ENCODE assay signal across 15 cellular contexts in genomic region chr1:179353546-179353945, GRCh38. TPM values are rescaled to one million over a fixed set of nuclear protein-coding genes. Genes with fewer than 3 reads are reported as not detected.
DNase-seq lines count a peak whose midpoint lies in the region; ATAC-seq, FAIRE-seq and TF ChIP-seq lines count a peak whose summit lies in the region.
"Had no signal": no experiment of that assay in that cellular context is flagged by ENCODE, and none has a peak within 500 bp of the region (broad histone marks: within the 10 kb centered on the region; RNA-seq: fewer than 3 reads in every experiment).

No MANE protein-coding gene starts in this region.

- H3K9ac ChIP-seq in astrocyte (ENCODE audit: low read length) (no peak overlapping the region), MM.1S (ENCODE audit: low read length) (no peak overlapping the region)

- TF ChIP-seq CTCF in astrocyte (IDR thresholded peaks at IDR 0.05; ENCODE audit: insufficient read depth, low read depth, low read length) (no peak), MM.1S (IDR thresholded peaks at IDR 0.05; ENCODE audit: low read length) (no peak)

- H3K27ac ChIP-seq in astrocyte (ENCODE audit: low read depth, low read length) (no peak overlapping the region), MM.1S (ENCODE audit: low read length) (no peak overlapping the region)

- H3K9me3 ChIP-seq in astrocyte (ENCODE audit: insufficient read depth, low read depth, low read length) (no peaks in the 10 kb centered on the region), MM.1S (replicated peaks; ENCODE audit: insufficient read depth, low read length) (no peaks in the 10 kb centered on the region)

- no peak overlapping the region for H3K4me3 Mint-ChIP-seq in astrocyte (ENCODE audit: unreplicated experiment)
- H3K4me3 Mint-ChIP-seq: CD4-positive, alpha-beta T cell; central memory CD8-positive, alpha-beta T cell; stimulated activated effector memory CD8-positive, alpha-beta T cell treated with anti-CD3 and anti-CD28 coated beads, Interleukin-12 subunit alpha, Interleukin-12 subunit beta, amount 100 ng/mL, for 72 hours had no signal

- H3K4me3 ChIP-seq in astrocyte (ENCODE audit: insufficient read depth, low read depth, low read length) = no peak overlapping the region
- H3K4me3 ChIP-seq in MM.1S (ENCODE audit: low read length) = no peak overlapping the region

- peak; percentile 93 to 99 for ATAC-seq in left cardiac atrium
- ATAC-seq in activated naive CD4-positive, alpha-beta T cell treated with anti-CD3 and anti-CD28 coated beads, Interleukin-2, amount 50 U/mL, for 72 hours = no peak
- ATAC-seq: stimulated activated effector memory CD8-positive, alpha-beta T cell treated with anti-CD3 and anti-CD28 coated beads, Interleukin-12 subunit alpha, Interleukin-12 subunit beta, amount 100 ng/mL, for 72 hours had no signal

- H3K27ac Mint-ChIP-seq in astrocyte (ENCODE audit: unreplicated experiment) = peak overlapping the region; percentile 85
- no peak overlapping the region for H3K27ac Mint-ChIP-seq in activated naive CD4-positive, alpha-beta T cell treated with anti-CD3 and anti-CD28 coated beads, Interleukin-2, amount 50 U/mL, for 72 hours
- H3K27ac Mint-ChIP-seq: CD4-positive, alpha-beta T cell had no signal

- H3K36me3 Mint-ChIP-seq in astrocyte (ENCODE audit: low read depth, unreplicated experiment) = peaks cover 8% of the 10 kb centered on the region
- H3K36me3 Mint-ChIP-seq in activated naive CD4-positive, alpha-beta T cell treated with anti-CD3 and anti-CD28 coated beads, Interleukin-2, amount 50 U/mL, for 72 hours = peaks cover 4 to 5% of the 10 kb centered on the region in 2 donors

- no peaks in the 10 kb centered on the region for H3F3A ChIP-seq in MM.1S (ENCODE audit: insufficient read depth, low read length)

- intact Hi-C loops in left cardiac atrium (cut with DNase I) = no loop called here

- FAIRE-seq in astrocyte (lab: Jason Lieb, UNC) = peak; percentile 73

- DNase-seq in ELF-1 (ENCODE audit: low read depth, low spot score) (peak; percentile 46), astrocyte (ENCODE audit: low read depth) (peak; percentile 68), left cardiac atrium (peak; percentile 32), renal cortical epithelial cell (ENCODE audit: low read depth) (peak; percentile 61), Kasumi-1 (lab: John Stamatoyannopoulos, UW) (no peak), MM.1S (no peak), iPS-NIHi11 (ENCODE audit: low spot score) (no peak)
- no peak for DNase-seq in activated naive CD4-positive, alpha-beta T cell treated with anti-CD3 and anti-CD28 coated beads, Interleukin-2, amount 50 U/mL, for 72 hours (ENCODE audit: low spot score in 2 of 2)
- DNase-seq: activated CD8-positive, alpha-beta memory T cell treated with anti-CD3 and anti-CD28 coated beads, Interleukin-2, amount 50 U/mL, for 48 hours; CD4-positive, alpha-beta T cell; NCI-H1436 treated with DMSO at 0.1 percent for 48 hours; stimulated activated CD4-positive, alpha-beta T cell treated with anti-CD3 and anti-CD28 coated beads, Interleukin-15, amount 100 ng/mL, for 24 hours had no signal

- H2AFZ ChIP-seq in astrocyte (ENCODE audit: low read depth, low read length) (no peak overlapping the region), MM.1S (ENCODE audit: low read length) (no peak overlapping the region)

- H3K4me1 ChIP-seq in astrocyte (ENCODE audit: insufficient read depth, low read length) (peaks cover 5% of the 10 kb centered on the region), MM.1S (ENCODE audit: low read length) (no peaks in the 10 kb centered on the region)

- peak overlapping the region; percentile 17 for H3K4me2 ChIP-seq in astrocyte (ENCODE audit: low read length)
- H3K4me2 ChIP-seq in MM.1S (ENCODE audit: low read depth, low read length) = no peak overlapping the region

- H3K9me2 ChIP-seq in MM.1S (replicated peaks; ENCODE audit: insufficient read depth, low read length) = no peaks in the 10 kb centered on the region

- no peaks in the 10 kb centered on the region for H3K27me3 ChIP-seq in astrocyte (ENCODE audit: insufficient read depth, low read length)
- no peaks in the 10 kb centered on the region for H3K27me3 ChIP-seq in MM.1S (replicated peaks; ENCODE audit: insufficient read depth, low read length)

- H4K20me1 ChIP-seq in astrocyte (ENCODE audit: insufficient read depth, low read length) (no peaks in the 10 kb centered on the region), MM.1S (ENCODE audit: insufficient read depth, low read length) (no peaks in the 10 kb centered on the region)

- no peaks in the 10 kb centered on the region for H3K27me3 Mint-ChIP-seq in astrocyte (ENCODE audit: low read depth, unreplicated experiment)
- H3K27me3 Mint-ChIP-seq: CD4-positive, alpha-beta T cell; central memory CD8-positive, alpha-beta T cell had no signal

- peaks cover 24% of the 10 kb centered on the region for H3K4me1 Mint-ChIP-seq in astrocyte (ENCODE audit: low read depth, unreplicated experiment)

- no peaks in the 10 kb centered on the region for H3K79me2 ChIP-seq in astrocyte (ENCODE audit: insufficient read depth, low read length)
- no peaks in the 10 kb centered on the region for H3K79me2 ChIP-seq in MM.1S (ENCODE audit: low read length)

- H3K36me3 ChIP-seq in astrocyte (ENCODE audit: insufficient read depth, low read length) (peaks cover 19% of the 10 kb centered on the region), MM.1S (replicated peaks; ENCODE audit: insufficient read depth, low read length) (peaks cover 4% of the 10 kb centered on the region; the same call in 1 of the 2 replicates)

- no peaks in the 10 kb centered on the region for H3K9me3 Mint-ChIP-seq in astrocyte (ENCODE audit: unreplicated experiment)
- no peaks in the 10 kb centered on the region for H3K9me3 Mint-ChIP-seq in activated naive CD4-positive, alpha-beta T cell treated with anti-CD3 and anti-CD28 coated beads, Interleukin-2, amount 50 U/mL, for 72 hours
- H3K9me3 Mint-ChIP-seq: CD4-positive, alpha-beta T cell; central memory CD8-positive, alpha-beta T cell; stimulated activated effector memory CD8-positive, alpha-beta T cell treated with anti-CD3 and anti-CD28 coated beads, Interleukin-12 subunit alpha, Interleukin-12 subunit beta, amount 100 ng/mL, for 72 hours had no signal

RNA-seq across cellular contexts. Expression of gene AXDND1, which starts 12.2 kb away (rescaled TPM):
- 0.19 and 1.1 TPM in 2 replicates for total RNA-seq in astrocyte
- total RNA-seq in left cardiac atrium = under 1 TPM in 1 of 2 donors, not detected in 1; 0.44 TPM
- 0.45 TPM in 1 of 2 replicates, not detected in the other for total RNA-seq in renal cortical epithelial cell
- total RNA-seq in activated naive CD4-positive, alpha-beta T cell treated with anti-CD3 and anti-CD28 coated beads, Interleukin-2, amount 50 U/mL, for 72 hours = 1 to 10 TPM in 1 of 2 donors, under 1 TPM in 1; 0.36 to 1.1 TPM
- total RNA-seq: glomerular endothelial cell had no signal

RNA-seq across cellular contexts. Expression of gene SOAT1, which starts 59.9 kb away (rescaled TPM):
- 94.7 and 111 TPM in 2 replicates for total RNA-seq in astrocyte
- 10 to 100 TPM; 20.6 to 21.8 TPM for total RNA-seq in left cardiac atrium
- total RNA-seq in renal cortical epithelial cell = 73.0 and 92.0 TPM in 2 replicates
- 10 to 100 TPM; 33.2 to 40.7 TPM for total RNA-seq in activated naive CD4-positive, alpha-beta T cell treated with anti-CD3 and anti-CD28 coated beads, Interleukin-2, amount 50 U/mL, for 72 hours

Comparison
In these comparisons a context has a peak if more than half of its experiments do, and no peak if none do; other contexts are left out.
1. DNase-seq: peak in ELF-1 (single experiment), astrocyte (single experiment), left cardiac atrium (single experiment) and renal cortical epithelial cell (single experiment); none in Kasumi-1 (0 of 2), MM.1S (single experiment), iPS-NIHi11 (single experiment) and activated naive CD4-positive, alpha-beta T cell treated with anti-CD3 and anti-CD28 coated beads, Interleukin-2, amount 50 U/mL, for 72 hours (0 of 2).
2. ATAC-seq: peak in left cardiac atrium (2 of 2); none in activated naive CD4-positive, alpha-beta T cell treated with anti-CD3 and anti-CD28 coated beads, Interleukin-2, amount 50 U/mL, for 72 hours (0 of 2).